Comparison of ENCODE assay signal across 1 cellular context in genomic region chr1:145662502-145662901, GRCh38.
TF ChIP-seq lines count a peak whose summit lies in the region.

No MANE protein-coding gene starts in this region.

TF ChIP-seq in GM12878, 131 proteins besides CTCF, POLR2A, EP300 and RAD21 (continued from another document):
- peak; percentile 49; the same call in 1 of the 2 replicates for TF ChIP-seq ZBTB40 (IDR thresholded peaks at IDR 0.05; ENCODE audit: borderline replicate concordance)
